In genomic region chr9:112532427-112532826, GRCh38 we compare ENCODE assay signal across 15 cellular contexts. TPM values are rescaled to one million over a fixed set of nuclear protein-coding genes. Genes with fewer than 3 reads are reported as not detected.
A peak's percentile ranks its signal among the peaks of the same experiment; 100 is the strongest.
DNase-seq lines count a peak whose midpoint lies in the region; ATAC-seq and TF ChIP-seq lines count a peak whose summit lies in the region.
"Had no signal": no experiment of that assay in that cellular context is flagged by ENCODE, and none has a peak within 500 bp of the region (broad histone marks: within the 10 kb centered on the region; RNA-seq: fewer than 3 reads in every experiment).

No MANE protein-coding gene starts in this region.

- no peak overlapping the region for H3K23ac ChIP-seq in mesenchymal stem cell (ENCODE audit: low read length in 2 of 2)

- no peak overlapping the region for H3K14ac ChIP-seq in mesenchymal stem cell (ENCODE audit: low read length in 2 of 2)

- H4K8ac ChIP-seq in mesenchymal stem cell (ENCODE audit: low read length): no peak overlapping the region

- no peak overlapping the region for H3K4me2 ChIP-seq in mesenchymal stem cell (ENCODE audit: low read length, poor library complexity, severe bottlenecking)
- H3K4me2 ChIP-seq: BLaER1 treated with 17β-estradiol and CSF1 and Interleukin-3, amounts not matched to agents 10 nM and 100 nM had no signal

- intact Hi-C loops in colonic mucosa (cut with DNase I): no loop called here

- H2BK120ac ChIP-seq in mesenchymal stem cell (ENCODE audit: low read depth, low read length): no peak overlapping the region

- H3K27ac ChIP-seq in colonic mucosa (no peak overlapping the region), mesenchymal stem cell (ENCODE audit: low read length, poor library complexity, severe bottlenecking) (peak overlapping the region; percentile 70)
- H3K27ac ChIP-seq: BLaER1 treated with 17β-estradiol and CSF1 and Interleukin-3, amounts not matched to agents 10 nM and 100 nM had no signal

- peak; percentile 59 for DNase-seq in AG09309 (ENCODE audit: low read depth)
- peak; percentile 59 for DNase-seq in MG63
- peak; percentile 23 for DNase-seq in colonic mucosa
- peak; percentile 80 for DNase-seq in mesenchymal stem cell
- no peak for DNase-seq in COR-L47 (lab: John Stamatoyannopoulos, UW)
- DNase-seq: activated CD4-positive, alpha-beta T cell treated with anti-CD3 and anti-CD28 coated beads, Interleukin-2, amount 50 U/mL, for 4 hours; naive thymus-derived CD4-positive, alpha-beta T cell; NCI-H1048; NCI-H774; stimulated activated naive CD4-positive, alpha-beta T cell had no signal

- no peak overlapping the region for H3K18ac ChIP-seq in mesenchymal stem cell (ENCODE audit: low read depth in 1 of 2, low read length in 2 of 2)

- H3K4me3 ChIP-seq in AG09309 (ENCODE audit: control insufficient read depth, low read depth, low read length): no peak overlapping the region
- H3K4me3 ChIP-seq in MG63: no peak overlapping the region
- no peak overlapping the region for H3K4me3 ChIP-seq in colonic mucosa
- no peak overlapping the region for H3K4me3 ChIP-seq in mesenchymal stem cell (ENCODE audit: insufficient read depth in 1 of 2, low read depth in 1 of 2, low read length in 2 of 2)
- H3K4me3 ChIP-seq: BLaER1 treated with 17β-estradiol and CSF1 and Interleukin-3, amounts not matched to agents 10 nM and 100 nM had no signal

- H3K27me3 ChIP-seq in MG63: no peaks in the 10 kb centered on the region
- no peaks in the 10 kb centered on the region for H3K27me3 ChIP-seq in colonic mucosa
- no peaks in the 10 kb centered on the region for H3K27me3 ChIP-seq in mesenchymal stem cell (ENCODE audit: control insufficient read depth in 1 of 2, insufficient read depth in 1 of 2, low read length in 2 of 2)
- H3K27me3 ChIP-seq: BLaER1 treated with 17β-estradiol and CSF1 and Interleukin-3, amounts not matched to agents 10 nM and 100 nM had no signal

- WGBS in mesenchymal stem cell: 71% methylated on average over 1 of the region's 1 CpG

- no peak overlapping the region for H3K4ac ChIP-seq in mesenchymal stem cell (ENCODE audit: low read depth in 1 of 2, low read length in 2 of 2)

- TF ChIP-seq CTCF in AG09309 (IDR thresholded peaks at IDR 0.05; ENCODE audit: control insufficient read depth, insufficient read depth, low read depth, low read length, missing control alignments) (no peak), colonic mucosa (IDR thresholded peaks at IDR 0.05) (no peak)

- no peaks in the 10 kb centered on the region for H3K4me1 ChIP-seq in colonic mucosa
- peaks cover 7% of the 10 kb centered on the region for H3K4me1 ChIP-seq in mesenchymal stem cell (ENCODE audit: control insufficient read depth, insufficient read depth, low read depth, low read length)

- no peak overlapping the region for H4K91ac ChIP-seq in mesenchymal stem cell (ENCODE audit: low read length)

- no peak overlapping the region for H3K9ac ChIP-seq in colonic mucosa (ENCODE audit: low read depth in 2 of 2, low read length in 2 of 2)
- no peak overlapping the region for H3K9ac ChIP-seq in mesenchymal stem cell (ENCODE audit: low read length)
- H3K9ac ChIP-seq: BLaER1 treated with 17β-estradiol and CSF1 and Interleukin-3, amounts not matched to agents 10 nM and 100 nM had no signal

- ATAC-seq in GM21515 (IDR thresholded peaks at IDR 0.05; ENCODE audit: unreplicated experiment) (no peak), GM18858 (IDR thresholded peaks at IDR 0.05; ENCODE audit: unreplicated experiment) (no peak), HG03432 (IDR thresholded peaks at IDR 0.05; ENCODE audit: unreplicated experiment) (no peak)
- ATAC-seq: activated naive CD4-positive, alpha-beta T cell treated with anti-CD3 and anti-CD28 coated beads, Interleukin-2, amount 50 U/mL, for 72 hours; naive thymus-derived CD4-positive, alpha-beta T cell had no signal

- H3K36me3 ChIP-seq in MG63 (no peaks in the 10 kb centered on the region), colonic mucosa (no peaks in the 10 kb centered on the region), mesenchymal stem cell (ENCODE audit: control insufficient read depth in 1 of 2, insufficient read depth in 2 of 2, low read depth in 1 of 2, low read length in 2 of 2) (peaks cover 0 to 2% of the 10 kb centered on the region in 2 experiments)

- no peak overlapping the region for H2AK5ac ChIP-seq in mesenchymal stem cell (ENCODE audit: low read length, severe bottlenecking)

- no peak overlapping the region for H2AFZ ChIP-seq in mesenchymal stem cell (ENCODE audit: low read depth, low read length)

- no peak overlapping the region for H2BK5ac ChIP-seq in mesenchymal stem cell (ENCODE audit: low read depth, low read length, poor library complexity, severe bottlenecking)

- no peak overlapping the region for H2BK15ac ChIP-seq in mesenchymal stem cell (ENCODE audit: low read depth, poor library complexity, severe bottlenecking)

- H2BK12ac ChIP-seq in mesenchymal stem cell (ENCODE audit: low read length in 2 of 2): no peak overlapping the region

- H3K79me1 ChIP-seq in mesenchymal stem cell (replicated peaks; ENCODE audit: low read length, poor library complexity, severe bottlenecking): peaks cover 16% of the 10 kb centered on the region

- H3K9me3 ChIP-seq in MG63 (no peaks in the 10 kb centered on the region; the same call in 1 of the 2 replicates), colonic mucosa (no peaks in the 10 kb centered on the region), mesenchymal stem cell (ENCODE audit: control insufficient read depth, low read length) (no peaks in the 10 kb centered on the region)

RNA-seq across cellular contexts. Expression of gene KIAA1958, which starts 45.8 kb away (rescaled TPM):
- 0.07 and 1.1 TPM in 2 replicates for total RNA-seq in MG63 (2014; rRNA removed; shearing (Covaris generic); ENCODE audit: low replicate concordance)
- total RNA-seq in colonic mucosa: 10 to 100 TPM in 1 of 2 donors, 1 to 10 TPM in 1; 9.0 to 10.6 TPM
- 1.2 TPM for polyA plus RNA-seq in mesenchymal stem cell (2013, experiment 1 of 2)
- polyA plus RNA-seq in mesenchymal stem cell (2013, experiment 2 of 2): 1.1 TPM
